8 cellular contexts compared by ENCODE assay signal in the genomic region with DNA sequence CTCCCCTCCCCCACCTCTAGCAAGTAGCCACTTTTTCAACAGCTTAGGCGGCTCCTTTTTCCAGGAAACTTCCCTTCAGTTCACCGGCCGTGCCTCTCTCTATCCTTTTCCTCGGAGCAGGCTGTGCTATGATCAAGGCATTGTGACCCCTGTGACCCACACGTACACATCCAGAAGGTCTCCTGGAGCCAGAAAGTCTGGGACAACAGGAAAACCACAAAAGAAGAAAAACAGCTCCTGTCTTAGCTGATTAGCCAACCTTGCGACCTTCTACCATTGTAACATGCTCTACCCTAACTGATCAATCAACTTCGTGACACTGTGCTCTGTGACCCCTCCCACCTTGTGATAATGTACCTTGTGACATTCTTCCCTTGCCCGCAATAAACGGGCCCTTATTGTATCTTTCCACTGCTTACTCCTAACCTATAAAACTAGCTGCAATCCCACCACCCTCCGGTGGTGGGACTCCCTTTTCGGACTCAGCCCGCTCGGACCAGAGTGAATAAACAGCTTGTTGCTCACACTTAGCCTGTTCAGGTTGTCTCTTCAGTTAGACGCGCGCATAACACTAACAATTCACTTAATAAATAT. TPM values are rescaled to one million over a fixed set of nuclear protein-coding genes. Genes with fewer than 3 reads are reported as not detected.
DNase-seq lines count a peak whose midpoint lies in the region; ATAC-seq and TF ChIP-seq lines count a peak whose summit lies in the region.

No MANE protein-coding gene starts in this region.

- DNase-seq in DMS114 treated with DMSO at 0.1 percent for 48 hours (lab: John Stamatoyannopoulos, UW; ENCODE audit: unreplicated experiment) (peak; percentile 91), NB4 (ENCODE audit: low read depth) (peak; percentile 94), T follicular helper cell (ENCODE audit: low read depth) (peak; percentile 31), brain microvascular endothelial cell (peak; percentile 84), gastrocnemius medialis (no peak), mesenteric fat pad (ENCODE audit: low spot score) (no peak)

- H3K4me3 ChIP-seq in NB4 (ENCODE audit: low read depth, low read length), result peak overlapping the region; percentile 83
- H3K4me3 ChIP-seq in brain microvascular endothelial cell (ENCODE audit: low read depth, low read length), result peak overlapping the region; percentile 76
- peak overlapping the region; percentile 100 for H3K4me3 ChIP-seq in iPS-18a (ENCODE audit: low read length)
- H3K4me3 ChIP-seq in gastrocnemius medialis, result peak overlapping the region; percentile 60 to 70 (median 62)

- H3K36me3 ChIP-seq in brain microvascular endothelial cell (replicated peaks) (no peaks in the 10 kb centered on the region), iPS-18a (ENCODE audit: control insufficient read depth, low read depth, low read length) (no peaks in the 10 kb centered on the region), gastrocnemius medialis (no peaks in the 10 kb centered on the region)

- H3K4me1 ChIP-seq in iPS-18a (ENCODE audit: control insufficient read depth, low read depth, low read length) (peaks cover 13% of the 10 kb centered on the region), gastrocnemius medialis (peaks cover 0 to 3% of the 10 kb centered on the region in 2 donors)

- in situ Hi-C loops in brain microvascular endothelial cell (cut with HindIII; ENCODE audit: low pct_ligation_motif_present, low sequenced_read_pairs) (no loop called here), gastrocnemius medialis (cut with MboI; ENCODE audit: low sequenced_read_pairs in 4 of 4) (loop anchor here in 1 of 4 donors (10.0 kb wide), 1 partner anchor 46 kb away; no protein-coding TSS in a partner anchor)

- H3K27ac ChIP-seq in brain microvascular endothelial cell (peak overlapping the region; percentile 25), iPS-18a (ENCODE audit: low read length) (no peak overlapping the region), gastrocnemius medialis (peak overlapping the region in 3 of 4 donors; percentile 55 to 77 (median 59))

- TF ChIP-seq POLR2A in NB4 (IDR thresholded peaks at IDR 0.05; ENCODE audit: extremely low read depth, insufficient read length) (peak; percentile 28), gastrocnemius medialis (IDR thresholded peaks at IDR 0.05) (no peak)

- TF ChIP-seq CTCF in NB4 (IDR thresholded peaks at IDR 0.05; ENCODE audit: low read depth, low read length) (peak; percentile 17), brain microvascular endothelial cell (IDR thresholded peaks at IDR 0.05; ENCODE audit: low read depth, low read length, missing control alignments) (peak; percentile 65), gastrocnemius medialis (IDR thresholded peaks at IDR 0.05 in 4 of 5, conservative IDR thresholded peaks at IDR 0.05 in 1 of 5) (no peak)

- H3K9me3 ChIP-seq in iPS-18a (ENCODE audit: control insufficient read depth, low read depth, low read length) (no peaks in the 10 kb centered on the region), gastrocnemius medialis (no peaks in the 10 kb centered on the region)

- peak overlapping the region; percentile 79 for H3K9ac ChIP-seq in iPS-18a (ENCODE audit: low read length)

- intact Hi-C loops in gastrocnemius medialis (cut with DNase I; ENCODE audit: low total_unique reads), result loop anchor here (5.0 to 10.0 kb wide), 2 partner anchors 56 to 1509 kb away; a partner anchor contains a TSS

- ATAC-seq in GM21786 (IDR thresholded peaks at IDR 0.05; ENCODE audit: unreplicated experiment) (peak; percentile 36), gastrocnemius medialis (peak in 1 of 2 donors; percentile 25)

- H3K27me3 ChIP-seq in brain microvascular endothelial cell (replicated peaks), result no peaks in the 10 kb centered on the region
- H3K27me3 ChIP-seq in iPS-18a (ENCODE audit: control insufficient read depth, insufficient read depth, low read length), result peaks cover 35% of the 10 kb centered on the region
- peaks cover 3 to 17% (median 9%) of the 10 kb centered on the region in 3 donors for H3K27me3 ChIP-seq in gastrocnemius medialis

RNA-seq across cellular contexts. Expression of a gene that starts 24.2 kb away (rescaled TPM):
- under 1 TPM in 1 of 4 donors, not detected in 3; 0.11 TPM for total RNA-seq in gastrocnemius medialis
- 0.64 TPM for total RNA-seq in mesenteric fat pad

RNA-seq across cellular contexts. Expression of a gene that starts 57.1 kb away (rescaled TPM):
- total RNA-seq in gastrocnemius medialis (10 to 100 TPM; 33.6 to 45.1 (median 36.1) TPM), mesenteric fat pad (39.6 TPM)

Comparison
In these comparisons a context has a peak if more than half of its experiments do, and no peak if none do; other contexts are left out.
1. DNase-seq: peak in DMS114 treated with DMSO at 0.1 percent for 48 hours (single experiment), NB4 (single experiment), T follicular helper cell (single experiment) and brain microvascular endothelial cell (single experiment); none in gastrocnemius medialis (0 of 2) and mesenteric fat pad (single experiment).
2. CTCF ChIP-seq: peak in NB4 (single experiment) and brain microvascular endothelial cell (single experiment); none in gastrocnemius medialis (0 of 5).
3. Peak in every context shown above with its lines, with median percentiles within 50 percentile points of each other: H3K4me3 ChIP-seq.